ENCODE assay signal across 7 cellular contexts in the genomic region with DNA sequence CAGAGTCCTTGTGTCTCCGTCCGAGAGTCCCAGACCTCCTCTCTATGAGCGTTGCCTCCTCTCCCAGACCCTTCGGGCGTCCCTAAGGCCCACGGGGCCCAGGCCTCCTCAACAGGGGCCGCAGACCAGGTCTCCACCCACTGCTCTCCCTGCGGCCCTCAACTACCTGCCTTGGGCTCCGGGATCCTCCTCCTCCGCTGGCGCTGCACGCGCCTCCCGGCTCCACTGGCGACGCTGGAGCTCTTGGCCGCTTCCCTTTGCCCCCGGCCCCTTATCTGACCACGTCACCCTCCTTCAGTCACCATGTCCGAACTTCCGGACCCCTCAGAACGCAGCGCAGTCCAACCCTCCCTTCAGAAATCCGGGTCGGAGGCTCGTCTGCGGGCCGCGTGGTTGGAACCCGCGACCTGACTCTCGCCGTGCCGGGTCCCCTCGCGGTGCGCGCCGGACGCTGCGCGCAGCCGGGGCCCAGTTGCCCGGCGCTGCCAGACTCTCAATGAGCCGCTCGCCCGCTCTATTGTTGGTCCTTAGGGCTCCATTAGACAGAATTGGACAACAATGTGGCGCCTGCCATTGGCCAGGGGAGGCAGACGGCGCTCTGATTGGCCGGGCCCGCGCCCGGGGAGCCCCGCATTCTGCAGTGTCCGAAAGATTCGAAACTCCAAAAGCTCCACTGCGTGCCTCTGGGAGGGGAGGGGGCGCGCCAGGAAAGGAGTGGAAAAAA. TPM values are rescaled to one million over a fixed set of nuclear protein-coding genes. Genes with fewer than 3 reads are reported as not detected.
DNase-seq lines count a peak whose midpoint lies in the region; ATAC-seq, FAIRE-seq and TF ChIP-seq lines count a peak whose summit lies in the region.

A gene (minus strand): TSS at position 498 of the 724 bp plus-strand sequence. CDS start 1,907 bp downstream, outside the sequence.

- H3K4me2 ChIP-seq in keratinocyte (ENCODE audit: control insufficient read depth, extremely low read depth, insufficient read depth, low read depth, low read length) = peak within 1 kb of the TSS; percentile 48

- H3K27ac ChIP-seq in keratinocyte (ENCODE audit: control insufficient read depth, insufficient read depth, low read length) = no peak within 1 kb of the TSS
- H3K27ac ChIP-seq in suprapubic skin = no peak within 1 kb of the TSS

- ATAC-seq in GM19397 (IDR thresholded peaks at IDR 0.05; ENCODE audit: unreplicated experiment) = no peak

- H3K36me3 ChIP-seq in keratinocyte (ENCODE audit: control insufficient read depth in 2 of 2, extremely low read depth in 1 of 2, insufficient read depth in 2 of 2, low read length in 2 of 2) (no peaks in the 10 kb centered on the region), suprapubic skin (no peaks in the 10 kb centered on the region)

- H3K79me2 ChIP-seq in keratinocyte (ENCODE audit: control insufficient read depth, insufficient read depth, low read length) = no peaks in the 10 kb centered on the region

- no peak for TF ChIP-seq POLR2A in suprapubic skin (IDR thresholded peaks at IDR 0.05)

- H4K20me1 ChIP-seq in keratinocyte (ENCODE audit: control insufficient read depth, extremely low read depth, insufficient read depth, low read length) = peaks cover 10% of the 10 kb centered on the region

- H3K9me3 ChIP-seq in keratinocyte (ENCODE audit: control insufficient read depth, low read depth, low read length) (no peaks in the 10 kb centered on the region), suprapubic skin (no peaks in the 10 kb centered on the region)

- no peak for TF ChIP-seq EP300 in suprapubic skin (IDR thresholded peaks at IDR 0.05)

- in situ Hi-C loops in GM13977 (cut with MboI; ENCODE audit: low pct_unique_long_range_greater_than_20kb, low sequenced_read_pairs, unreplicated experiment) (no loop called here), astrocyte of the cerebellum (cut with HindIII; ENCODE audit: low sequenced_read_pairs) (no loop called here)

- H3K4me3 ChIP-seq in astrocyte of the cerebellum (ENCODE audit: low read depth, low read length) = peak within 1 kb of the TSS; percentile 9
- H3K4me3 ChIP-seq in keratinocyte (ENCODE audit: control insufficient read depth in 2 of 3, extremely low read depth in 1 of 3, insufficient read depth in 2 of 3, low read depth in 1 of 3, low read length in 3 of 3) = peak within 1 kb of the TSS in 2 of 3 experiments; percentile 11 to 22
- peak within 1 kb of the TSS; percentile 42 for H3K4me3 ChIP-seq in suprapubic skin

- no peak within 1 kb of the TSS for H2AFZ ChIP-seq in keratinocyte (ENCODE audit: control insufficient read depth, low read length)

- no peaks in the 10 kb centered on the region for H3K9me1 ChIP-seq in keratinocyte (ENCODE audit: control insufficient read depth, extremely low read depth, insufficient read depth, low read length)

- no peak within 1 kb of the TSS for H3K9ac ChIP-seq in keratinocyte (ENCODE audit: control insufficient read depth, extremely low read depth, insufficient read depth, low read length)

- H3K27me3 ChIP-seq in keratinocyte (ENCODE audit: control insufficient read depth, extremely low read depth, insufficient read depth, low read length) = peaks cover 100% of the 10 kb centered on the region
- H3K27me3 ChIP-seq in suprapubic skin = peaks cover 100% of the 10 kb centered on the region

- TF ChIP-seq CTCF in GM13977 (IDR thresholded peaks at IDR 0.05; ENCODE audit: extremely low read depth, insufficient read depth, missing control alignments) (no peak), astrocyte of the cerebellum (IDR thresholded peaks at IDR 0.05; ENCODE audit: low read depth, low read length, missing control alignments) (no peak), keratinocyte (optimal IDR thresholded peaks at IDR 0.05 in 1 of 3, IDR thresholded peaks at IDR 0.05 in 1 of 3, conservative IDR thresholded peaks at IDR 0.05 in 1 of 3; ENCODE audit: extremely low read depth in 1 of 3, insufficient read depth in 2 of 3, low read length in 3 of 3) (no peak), suprapubic skin (IDR thresholded peaks at IDR 0.05) (no peak)

- dilution Hi-C loops in keratinocyte (cut with MboI; ENCODE audit: extremely low pct_ligation_motif_present, low sequenced_read_pairs) = no loop called here

- H3K4me1 ChIP-seq in keratinocyte (ENCODE audit: control insufficient read depth, extremely low read depth, insufficient read depth, low read length) (no peaks in the 10 kb centered on the region), suprapubic skin (peaks cover 88% of the 10 kb centered on the region)

- no peak for FAIRE-seq in keratinocyte (lab: Jason Lieb, UNC)

- DNase-seq in GM13977 (ENCODE audit: low spot score) (peak; percentile 83), NCI-H1930 (lab: John Stamatoyannopoulos, UW) (peak; percentile 56 to 57), astrocyte of the cerebellum (ENCODE audit: low read depth) (no peak), keratinocyte (ENCODE audit: low read depth, low spot score) (no peak), suprapubic skin (ENCODE audit: low spot score in 2 of 2) (no peak), UCSD-AML1 (lab: John Stamatoyannopoulos, UW; ENCODE audit: unreplicated experiment) (no peak)

- WGBS in suprapubic skin = 3% methylated on average over 42 of the region's 61 CpGs

RNA-seq across cellular contexts. Expression of the gene that starts here (rescaled TPM):
- 0.01 TPM in 1 of 3 replicates, not detected in the others for polyA plus RNA-seq in keratinocyte
- not detected for polyA plus RNA-seq in keratinocyte (2011; ENCODE audit: low read depth)
- not detected in 2 replicates for polyA plus RNA-seq in keratinocyte (2011; cell fraction: cytosol; rRNA removed)
- polyA plus RNA-seq in keratinocyte (2011; cell fraction: nucleus; rRNA removed) = not detected in 2 replicates
- polyA plus RNA-seq in keratinocyte (2012; ENCODE audit: low replicate concordance) = not detected in 2 replicates
- polyA minus RNA-seq in keratinocyte = not detected in 3 replicates
- not detected for polyA minus RNA-seq in keratinocyte (2011; cell fraction: cytosol; rRNA and poly(A)+ RNA removed)
- not detected in 2 replicates for polyA minus RNA-seq in keratinocyte (2011; cell fraction: nucleus; rRNA and poly(A)+ RNA removed)
- total RNA-seq in suprapubic skin = not detected

Comparison
In these comparisons a context has a peak if more than half of its experiments do, and no peak if none do; other contexts are left out.
1. DNase-seq: peak in GM13977 (single experiment) and NCI-H1930 (2 of 2); none in astrocyte of the cerebellum (single experiment), keratinocyte (single experiment), suprapubic skin (0 of 2) and UCSD-AML1 (single experiment).
2. Peak in every context shown above with its lines, with median percentiles within 50 percentile points of each other: H3K4me3 ChIP-seq.